In the genomic region with DNA sequence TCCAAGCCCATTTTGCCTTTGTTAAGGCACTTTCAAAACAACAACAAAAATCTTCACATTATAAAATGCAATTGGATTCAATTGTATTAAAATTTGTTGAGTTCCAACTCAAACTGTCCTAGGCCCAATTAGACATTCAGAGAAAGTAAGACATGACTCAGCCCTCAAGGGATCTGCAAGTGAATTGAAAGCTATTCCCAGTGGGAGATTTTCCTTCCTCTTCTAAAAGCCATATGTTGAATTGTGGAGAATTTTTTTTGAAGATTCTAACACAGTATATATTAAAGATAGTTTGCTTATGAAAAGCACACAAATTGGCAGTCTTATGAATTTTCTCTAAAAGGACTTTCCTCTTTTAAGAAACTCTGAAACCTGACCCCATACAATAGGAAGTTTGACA, we compare ENCODE assay signal across 31 cellular contexts.
"Had no signal": no experiment of that assay in that cellular context is flagged by ENCODE, and none has a peak within 500 bp of the region (broad histone marks: within the 10 kb centered on the region; RNA-seq: fewer than 3 reads in every experiment).

No MANE protein-coding gene starts in this region.

- H3K4me3 Mint-ChIP-seq: activated B cell treated with CpG ODN at 0.5 μM for 24 hours; activated CD8-positive, alpha-beta T cell treated with anti-CD3 and anti-CD28 coated beads for 36 hours; activated naive CD8-positive, alpha-beta T cell; activated T-cell treated with anti-CD3 and anti-CD28 coated beads, Interleukin-2, amount 50 U/mL, for 4 hours; activated T-helper 17 cell treated with anti-CD3 and anti-CD28 coated beads, Interleukin-2, amount 50 U/mL, for 72 hours; effector memory CD8-positive, alpha-beta T cell; T-helper 2 cell treated with Interferon-gamma antibody and Interleukin-4, amounts not matched to agents 5 μg/mL and 100 μg/mL, for 36 hours had no signal

- H3K27ac ChIP-seq: body of pancreas, esophagus squamous epithelium, foreskin keratinocyte, gastrocnemius medialis, heart left ventricle, WERI-Rb-1 had no signal

- DNase-seq: activated B cell treated with CpG ODN at 0.5 μM for 24 hours; activated CD4-positive, alpha-beta T cell treated with anti-CD3 and anti-CD28 coated beads for 48 hours; activated CD4-positive, alpha-beta T cell treated with anti-CD3 and anti-CD28 coated beads, Interleukin-2, amount 50 U/mL, for 1 hour; activated CD4-positive, alpha-beta T cell treated with anti-CD3 and anti-CD28 coated beads, Interleukin-2, amount 50 U/mL, for 48 hours; activated CD8-positive, alpha-beta memory T cell treated with anti-CD3 and anti-CD28 coated beads for 24 hours; activated CD8-positive, alpha-beta T cell treated with anti-CD3 and anti-CD28 coated beads for 36 hours; activated effector memory CD4-positive, alpha-beta T cell treated with Interleukin-2 at 50 U/mL for 16 hours; activated gamma-delta T cell treated with Interleukin-2 at 50 U/mL for 16 hours; activated naive CD4-positive, alpha-beta T cell treated with anti-CD3 and anti-CD28 coated beads, Interleukin-2, amount 50 U/mL, for 16 hours; activated naive CD4-positive, alpha-beta T cell treated with Interleukin-2 at 50 U/mL for 16 hours; activated T-cell treated with anti-CD3 and anti-CD28 coated beads, Interleukin-2, amount 50 U/mL, for 4 hours; amniotic stem cell; body of pancreas; caudate nucleus; cortex of kidney; dermis blood vessel endothelial cell; effector CD4-positive, alpha-beta T cell; effector memory CD8-positive, alpha-beta T cell; erythroblast; esophagus squamous epithelium; foreskin keratinocyte; gastrocnemius medialis; glutamatergic neuron; heart left ventricle; hypothalamus; T1000; WERI-Rb-1 had no signal

- H3K4me3 ChIP-seq: body of pancreas, esophagus squamous epithelium, gastrocnemius medialis, heart left ventricle had no signal

- H3K36me3 ChIP-seq: esophagus squamous epithelium, gastrocnemius medialis, heart left ventricle, WERI-Rb-1 had no signal

- H3K36me3 Mint-ChIP-seq: activated naive CD8-positive, alpha-beta T cell had no signal

- H3K27ac Mint-ChIP-seq: activated B cell treated with CpG ODN at 0.5 μM for 24 hours; activated CD8-positive, alpha-beta T cell treated with anti-CD3 and anti-CD28 coated beads for 36 hours; activated naive CD8-positive, alpha-beta T cell; activated T-helper 17 cell treated with anti-CD3 and anti-CD28 coated beads, Interleukin-2, amount 50 U/mL, for 72 hours; effector memory CD8-positive, alpha-beta T cell; T-helper 2 cell treated with Interferon-gamma antibody and Interleukin-4, amounts not matched to agents 5 μg/mL and 100 μg/mL, for 36 hours had no signal

- H3K4me1 ChIP-seq: body of pancreas, foreskin keratinocyte had no signal

- ATAC-seq: activated CD4-positive, CD25-positive, alpha-beta regulatory T cell treated with anti-CD3 and anti-CD28 coated beads, Interleukin-2, amount 50 U/mL, for 24 hours; activated CD8-positive, alpha-beta T cell treated with anti-CD3 and anti-CD28 coated beads for 36 hours; activated T-cell treated with anti-CD3 and anti-CD28 coated beads, Interleukin-2, amount 50 U/mL, for 4 hours; activated T-helper 17 cell treated with anti-CD3 and anti-CD28 coated beads, Interleukin-2, amount 50 U/mL, for 72 hours; body of pancreas; effector memory CD8-positive, alpha-beta T cell; foreskin keratinocyte; gastrocnemius medialis; heart left ventricle had no signal

- H3K4me1 Mint-ChIP-seq: activated B cell treated with CpG ODN at 0.5 μM for 24 hours; activated T-helper 17 cell treated with anti-CD3 and anti-CD28 coated beads, Interleukin-2, amount 50 U/mL, for 72 hours had no signal

- H3K27me3 ChIP-seq: body of pancreas, gastrocnemius medialis had no signal

- H3K9me3 ChIP-seq: body of pancreas, esophagus squamous epithelium, gastrocnemius medialis, heart left ventricle had no signal

- H3K9me3 Mint-ChIP-seq: activated B cell treated with CpG ODN at 0.5 μM for 24 hours; activated CD8-positive, alpha-beta T cell treated with anti-CD3 and anti-CD28 coated beads for 36 hours; activated T-cell treated with anti-CD3 and anti-CD28 coated beads, Interleukin-2, amount 50 U/mL, for 4 hours; activated T-helper 17 cell treated with anti-CD3 and anti-CD28 coated beads, Interleukin-2, amount 50 U/mL, for 72 hours; effector memory CD8-positive, alpha-beta T cell; T-helper 2 cell treated with Interferon-gamma antibody and Interleukin-4, amounts not matched to agents 5 μg/mL and 100 μg/mL, for 36 hours had no signal
